In the genomic region with DNA sequence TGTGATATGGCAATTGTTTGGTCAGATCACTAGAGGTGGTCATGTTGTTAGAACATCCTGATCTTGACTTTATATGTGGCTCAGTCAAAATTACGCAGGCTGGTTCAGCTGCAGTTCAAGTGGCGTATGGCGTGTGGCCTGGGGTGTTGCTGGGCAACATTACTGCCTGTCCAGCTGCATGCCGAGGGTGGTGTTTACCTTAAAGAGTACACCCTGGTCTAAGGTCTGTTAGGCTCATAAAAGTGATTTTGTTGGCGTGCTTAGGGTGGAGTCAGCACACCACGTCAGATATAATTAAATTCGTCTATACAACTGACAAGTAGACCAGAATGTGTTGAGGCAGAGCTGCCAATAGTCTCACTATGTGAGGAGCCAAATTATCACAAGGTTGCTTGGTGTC, we compare ENCODE assay signal across 21 cellular contexts. TPM values are rescaled to one million over a fixed set of nuclear protein-coding genes. Genes with fewer than 3 reads are reported as not detected.
DNase-seq lines count a peak whose midpoint lies in the region; ATAC-seq, FAIRE-seq and TF ChIP-seq lines count a peak whose summit lies in the region.
"Had no signal": no experiment of that assay in that cellular context is flagged by ENCODE, and none has a peak within 500 bp of the region (broad histone marks: within the 10 kb centered on the region; RNA-seq: fewer than 3 reads in every experiment).

No MANE protein-coding gene starts in this region.

- in situ Hi-C loops in HepG2 (cut with HindIII; ENCODE audit: extremely low pct_ligation_motif_present, low pct_unique_long_range_greater_than_20kb) = no loop called here

- H2AFZ ChIP-seq in HepG2 (ENCODE audit: low read length) = no peak overlapping the region

- peak in 1 of 2 donors; percentile 51 for TF ChIP-seq RAD21 in liver (IDR thresholded peaks at IDR 0.05)
- no peak for TF ChIP-seq RAD21 in HepG2 (CRISPR knock-in tag; IDR thresholded peaks at IDR 0.05)

- H3K27ac ChIP-seq in liver (ENCODE audit: low read depth in 1 of 2, low read length in 2 of 2) (no peak overlapping the region), HepG2 (ENCODE audit: extremely low read length, insufficient read depth, low read length) (no peak overlapping the region), Peyer's patch (peak overlapping the region in 3 of 4 donors; percentile 59 to 81 (median 68)), lower lobe of right lung (peak overlapping the region; percentile 68), upper lobe of right lung (peak overlapping the region; percentile 43), gastroesophageal sphincter (no peak overlapping the region)
- H3K27ac ChIP-seq: esophagus squamous epithelium had no signal

- H3K27me3 ChIP-seq in liver (ENCODE audit: control insufficient read depth in 4 of 4, insufficient read depth in 4 of 4, low read length in 3 of 4) (no peaks in the 10 kb centered on the region), HepG2 (ENCODE audit: control insufficient read depth in 1 of 2, insufficient read depth in 2 of 2, low read length in 2 of 2) (no peaks in the 10 kb centered on the region; a peak in 1 of 5 replicates), Peyer's patch (no peaks in the 10 kb centered on the region), lower lobe of right lung (ENCODE audit: low read depth) (no peaks in the 10 kb centered on the region), upper lobe of right lung (no peaks in the 10 kb centered on the region), gastroesophageal sphincter (no peaks in the 10 kb centered on the region)
- H3K27me3 ChIP-seq: esophagus squamous epithelium had no signal

- H3K4me3 ChIP-seq in liver (ENCODE audit: low read depth in 1 of 3, low read length in 3 of 3) (no peak overlapping the region), HepG2 (replicated peaks in 1 of 3; ENCODE audit: insufficient read depth in 1 of 3, low read depth in 2 of 3, low read length in 3 of 3) (no peak overlapping the region), Peyer's patch (no peak overlapping the region), lower lobe of right lung (no peak overlapping the region), upper lobe of right lung (no peak overlapping the region), gastroesophageal sphincter (no peak overlapping the region)
- H3K4me3 ChIP-seq: esophagus squamous epithelium had no signal

- H3K4me2 ChIP-seq in HepG2 (ENCODE audit: low read depth, low read length) = no peak overlapping the region

- no peak for FAIRE-seq in HepG2 (lab: Jason Lieb, UNC)
- FAIRE-seq: urothelium cell line had no signal

- H4K20me1 ChIP-seq in HepG2 (ENCODE audit: insufficient read depth, low read length) = no peaks in the 10 kb centered on the region

- no peaks in the 10 kb centered on the region for H3K9me3 ChIP-seq in liver (ENCODE audit: control insufficient read depth in 4 of 4, low read length in 3 of 4)
- H3K9me3 ChIP-seq in HepG2 (ENCODE audit: low read length) = no peaks in the 10 kb centered on the region
- no peaks in the 10 kb centered on the region for H3K9me3 ChIP-seq in Peyer's patch
- peaks cover 5% of the 10 kb centered on the region for H3K9me3 ChIP-seq in lower lobe of right lung
- H3K9me3 ChIP-seq in upper lobe of right lung = no peaks in the 10 kb centered on the region
- no peaks in the 10 kb centered on the region for H3K9me3 ChIP-seq in gastroesophageal sphincter
- H3K9me3 ChIP-seq: esophagus squamous epithelium had no signal

- no peaks in the 10 kb centered on the region for H3K36me3 ChIP-seq in liver (ENCODE audit: control insufficient read depth in 4 of 4, insufficient read depth in 3 of 4, low read depth in 1 of 4, low read length in 3 of 4)
- no peaks in the 10 kb centered on the region for H3K36me3 ChIP-seq in HepG2 (replicated peaks in 1 of 2; ENCODE audit: control insufficient read depth in 1 of 2, insufficient read depth in 2 of 2, low read length in 2 of 2)
- no peaks in the 10 kb centered on the region for H3K36me3 ChIP-seq in Peyer's patch
- no peaks in the 10 kb centered on the region for H3K36me3 ChIP-seq in lower lobe of right lung
- H3K36me3 ChIP-seq in upper lobe of right lung = no peaks in the 10 kb centered on the region
- H3K36me3 ChIP-seq in gastroesophageal sphincter = no peaks in the 10 kb centered on the region
- H3K36me3 ChIP-seq: esophagus squamous epithelium had no signal

- CTCF ChIA-PET in HepG2 (lab: Yijun Ruan, JAX; ENCODE audit: low intra/inter-chr PET ratio, low total read pairs) = no interaction called here

- WGBS in liver = 86% methylated on average over 7 of the region's 7 CpGs
- WGBS in HepG2 (ENCODE audit: low lambda C conversion rate) = 91% methylated on average over 7 of the region's 7 CpGs
- WGBS in gastroesophageal sphincter (ENCODE audit: low coverage in 1 of 2), 2 donors = 76 to 84% methylated on average over 5 to 7 of the region's 7 CpGs

- TF ChIP-seq EP300 in HepG2 (IDR thresholded peaks at IDR 0.05; ENCODE audit: low read depth in 2 of 2, low read length in 2 of 2) (no peak), HepG2 (CRISPR knock-in tag; IDR thresholded peaks at IDR 0.05; ENCODE audit: borderline replicate concordance) (no peak), gastroesophageal sphincter (IDR thresholded peaks at IDR 0.05) (no peak)

- no peak overlapping the region for H3K9ac ChIP-seq in liver (ENCODE audit: low read depth in 1 of 2, low read length in 2 of 2)
- no peak overlapping the region for H3K9ac ChIP-seq in HepG2 (ENCODE audit: insufficient read depth, low read depth, low read length)

- TF ChIP-seq CTCF in liver (IDR thresholded peaks at IDR 0.05; ENCODE audit: low read depth, low read length, missing input control) (no peak), HepG2 (CRISPR knock-in tag; IDR thresholded peaks at IDR 0.05) (no peak), Peyer's patch (IDR thresholded peaks at IDR 0.05) (peak in 1 of 6 experiments; percentile 3), lower lobe of right lung (IDR thresholded peaks at IDR 0.05) (no peak), upper lobe of right lung (IDR thresholded peaks at IDR 0.05) (no peak), gastroesophageal sphincter (IDR thresholded peaks at IDR 0.05) (no peak)

- BruUV-seq in HepG2 (replicated peaks; lab: Mats Ljungman, UMichigan) = no TSS peak

- ATAC-seq in HepG2 (no peak), lower lobe of right lung (peak; percentile 92 to 95), upper lobe of right lung (peak; percentile 94), GM19023 (IDR thresholded peaks at IDR 0.05; ENCODE audit: unreplicated experiment) (no peak), gastroesophageal sphincter (no peak)
- ATAC-seq: CD8-positive, alpha-beta T cell; Panc1; SK-N-SH treated with all-trans-retinoic acid at 6 μM for 48 hours had no signal

- intact Hi-C loops in HepG2 (cut with micrococcal nuclease; ENCODE audit: unreplicated experiment) (no loop called here), lower lobe of right lung (cut with DNase I) (no loop called here), upper lobe of right lung (cut with DNase I) (no loop called here)

- no peak for TF ChIP-seq POLR2A in HepG2 (IDR thresholded peaks at IDR 0.05; ENCODE audit: insufficient read depth in 1 of 2, low read depth in 2 of 2, low read length in 2 of 2)
- peak in 1 of 2 donors; percentile 62 for TF ChIP-seq POLR2A in Peyer's patch (IDR thresholded peaks at IDR 0.05)
- TF ChIP-seq POLR2A in gastroesophageal sphincter (IDR thresholded peaks at IDR 0.05) = no peak

- H3K4me1 ChIP-seq in liver (ENCODE audit: control insufficient read depth in 4 of 4, insufficient read depth in 4 of 4, low read length in 3 of 4) (no peaks in the 10 kb centered on the region), HepG2 (ENCODE audit: insufficient read depth, low read length) (peaks cover 20% of the 10 kb centered on the region), Peyer's patch (no peaks in the 10 kb centered on the region), lower lobe of right lung (no peaks in the 10 kb centered on the region), upper lobe of right lung (peaks cover 13% of the 10 kb centered on the region), gastroesophageal sphincter (no peaks in the 10 kb centered on the region)
- H3K4me1 ChIP-seq: esophagus squamous epithelium had no signal

- H3K79me2 ChIP-seq in HepG2 (ENCODE audit: insufficient read depth, low read length) = no peaks in the 10 kb centered on the region

- DNase-seq in HepG2 (ENCODE audit: low spot score) (no peak), Peyer's patch (peak in 2 of 3 donors; percentile 87 to 89), lower lobe of right lung (peak; percentile 88), upper lobe of right lung (peak; percentile 90)
- DNase-seq in stimulated activated CD4-positive, alpha-beta T cell treated with anti-CD3 and anti-CD28 coated beads, Interleukin-1b, Interleukin-23, amount 100 ng/mL, for 48 hours = no peak
- DNase-seq: activated CD4-positive, CD25-positive, alpha-beta regulatory T cell treated with anti-CD3 and anti-CD28 coated beads, Interleukin-2, amount 50 U/mL, for 72 hours; CD8-positive, alpha-beta T cell; effector CD4-positive, alpha-beta T cell; esophagus squamous epithelium; head of caudate nucleus; midbrain; NCI-H187 treated with DMSO at 0.1 percent for 48 hours; NCI-H526 treated with DMSO at 0.1 percent for 48 hours; retina; T-helper 9 cell had no signal

- POLR2A ChIA-PET in HepG2 (lab: Yijun Ruan, JAX) = interaction anchor here (1.9 kb wide), 1 partner anchor 11 kb away, joined by 7 read pairs; no protein-coding TSS in a partner anchor

RNA-seq across cellular contexts. Expression of gene NEDD9, which starts 55.6 kb away (rescaled TPM):
- 10 to 100 TPM in 1 of 2 donors, 1 to 10 TPM in 1; 7.8 to 15.7 TPM for total RNA-seq in liver
- 10 to 100 TPM in 1 of 2 donors, 1 to 10 TPM in 1; 7.5 to 16.8 TPM for polyA plus RNA-seq in liver
- total RNA-seq in HepG2 (2016; rRNA removed; fragmentation: Illumina TruSeq; extraction: Trizol) = 27.1 and 31.4 TPM in 2 replicates
- 3.1 and 3.2 TPM in 2 replicates for total RNA-seq in HepG2 (2016; cell fraction: cytosol; rRNA removed; fragmentation: Illumina TruSeq; extraction: Trizol; ENCODE audit: low read depth)
- total RNA-seq in HepG2 (2016; cell fraction: insoluble cytoplasmic fraction; rRNA removed; fragmentation: Illumina TruSeq; extraction: Trizol) = 25.2 and 29.8 TPM in 2 replicates
- 11.6 and 12.3 TPM in 2 replicates for total RNA-seq in HepG2 (2016; cell fraction: membrane; rRNA removed; fragmentation: Illumina TruSeq; extraction: Trizol)
- total RNA-seq in HepG2 (2016; cell fraction: nucleus; rRNA removed; fragmentation: Illumina TruSeq; extraction: Trizol) = 24.2 and 25.4 TPM in 2 replicates
- 363 and 389 TPM in 2 replicates for polyA plus RNA-seq in HepG2 (2011; rRNA removed)
- 249 and 284 TPM in 2 replicates for polyA plus RNA-seq in HepG2 (2011; cell fraction: cytosol; rRNA removed)
- polyA plus RNA-seq in HepG2 (2011; cell fraction: nucleus; rRNA removed) = 241 and 254 TPM in 2 replicates
- 141 and 166 TPM in 2 replicates for polyA plus RNA-seq in HepG2 (2012)
- 1.5 and 2.0 TPM in 2 replicates for polyA plus RNA-seq in HepG2 (2016; cell fraction: cytosol; fragmentation: Illumina TruSeq; extraction: Trizol; ENCODE audit: low read depth)
- 26.5 and 29.0 TPM in 2 replicates for polyA plus RNA-seq in HepG2 (2016; cell fraction: insoluble cytoplasmic fraction; fragmentation: Illumina TruSeq; extraction: Trizol; ENCODE audit: low read depth)
- 4.0 and 4.8 TPM in 2 replicates for polyA plus RNA-seq in HepG2 (2016; cell fraction: membrane; fragmentation: Illumina TruSeq; extraction: Trizol; ENCODE audit: low read depth)
- 28.0 and 29.7 TPM in 2 replicates for polyA plus RNA-seq in HepG2 (2016; cell fraction: nucleus; fragmentation: Illumina TruSeq; extraction: Trizol; ENCODE audit: insufficient read depth, low read depth)
- 3.4 and 577 TPM in 2 replicates for polyA minus RNA-seq in HepG2 (2011; rRNA and poly(A)+ RNA removed; ENCODE audit: low replicate concordance)
- 263 and 295 TPM in 2 replicates for polyA minus RNA-seq in HepG2 (2011; cell fraction: cytosol; rRNA and poly(A)+ RNA removed)
- polyA minus RNA-seq in HepG2 (2011; cell fraction: nucleus; rRNA and poly(A)+ RNA removed) = 268 and 334 TPM in 2 replicates
- 10 to 100 TPM; 63.9 to 97.0 (median 87.5) TPM for total RNA-seq in Peyer's patch
- 127 TPM for total RNA-seq in lower lobe of right lung
- total RNA-seq in upper lobe of right lung = 194 TPM
- 10 to 100 TPM; 13.1 to 42.7 (median 26.7) TPM for total RNA-seq in gastroesophageal sphincter

Comparison
In these comparisons a context has a peak if more than half of its experiments do, and no peak if none do; other contexts are left out.
1. H3K27ac ChIP-seq: peak in Peyer's patch (3 of 4), lower lobe of right lung (single experiment) and upper lobe of right lung (single experiment); none in liver (0 of 2), HepG2 (single experiment) and gastroesophageal sphincter (0 of 4).
2. ATAC-seq: peak in lower lobe of right lung (2 of 2) and upper lobe of right lung (single experiment); none in HepG2 (single experiment), GM19023 (single experiment) and gastroesophageal sphincter (single experiment).
3. DNase-seq: peak in Peyer's patch (2 of 3), lower lobe of right lung (single experiment) and upper lobe of right lung (single experiment); none in HepG2 (single experiment) and stimulated activated CD4-positive, alpha-beta T cell treated with anti-CD3 and anti-CD28 coated beads, Interleukin-1b, Interleukin-23, amount 100 ng/mL, for 48 hours (single experiment).